1 cellular context compared by ENCODE assay signal in genomic region chr3:122606330-122606729, GRCh38.
TF ChIP-seq lines count a peak whose summit lies in the region.

No MANE protein-coding gene starts in this region.

TF ChIP-seq in WTC11, 78 proteins besides CTCF, POLR2A, EP300 and RAD21 (continued from another document):
- TF ChIP-seq, protein P1, sequence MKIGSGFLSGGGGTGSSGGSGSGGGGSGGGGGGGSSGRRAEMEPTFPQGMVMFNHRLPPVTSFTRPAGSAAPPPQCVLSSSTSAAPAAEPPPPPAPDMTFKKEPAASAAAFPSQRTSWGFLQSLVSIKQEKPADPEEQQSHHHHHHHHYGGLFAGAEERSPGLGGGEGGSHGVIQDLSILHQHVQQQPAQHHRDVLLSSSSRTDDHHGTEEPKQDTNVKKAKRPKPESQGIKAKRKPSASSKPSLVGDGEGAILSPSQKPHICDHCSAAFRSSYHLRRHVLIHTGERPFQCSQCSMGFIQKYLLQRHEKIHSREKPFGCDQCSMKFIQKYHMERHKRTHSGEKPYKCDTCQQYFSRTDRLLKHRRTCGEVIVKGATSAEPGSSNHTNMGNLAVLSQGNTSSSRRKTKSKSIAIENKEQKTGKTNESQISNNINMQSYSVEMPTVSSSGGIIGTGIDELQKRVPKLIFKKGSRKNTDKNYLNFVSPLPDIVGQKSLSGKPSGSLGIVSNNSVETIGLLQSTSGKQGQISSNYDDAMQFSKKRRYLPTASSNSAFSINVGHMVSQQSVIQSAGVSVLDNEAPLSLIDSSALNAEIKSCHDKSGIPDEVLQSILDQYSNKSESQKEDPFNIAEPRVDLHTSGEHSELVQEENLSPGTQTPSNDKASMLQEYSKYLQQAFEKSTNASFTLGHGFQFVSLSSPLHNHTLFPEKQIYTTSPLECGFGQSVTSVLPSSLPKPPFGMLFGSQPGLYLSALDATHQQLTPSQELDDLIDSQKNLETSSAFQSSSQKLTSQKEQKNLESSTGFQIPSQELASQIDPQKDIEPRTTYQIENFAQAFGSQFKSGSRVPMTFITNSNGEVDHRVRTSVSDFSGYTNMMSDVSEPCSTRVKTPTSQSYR (CRISPR knock-in tag; IDR thresholded peaks at IDR 0.05): no peak
- TF ChIP-seq NFYB (CRISPR knock-in tag; conservative IDR thresholded peaks at IDR 0.05; ENCODE audit: low read depth) (no peak), ZNF121 (CRISPR knock-in tag; IDR thresholded peaks at IDR 0.05) (no peak), ATF3 (CRISPR knock-in tag; conservative IDR thresholded peaks at IDR 0.05) (no peak), CDX4 (CRISPR knock-in tag; IDR thresholded peaks at IDR 0.05; ENCODE audit: borderline replicate concordance) (no peak), ATF1 (CRISPR knock-in tag; IDR thresholded peaks at IDR 0.05) (no peak), ZNF416 (CRISPR knock-in tag; IDR thresholded peaks at IDR 0.05) (no peak), ELF4 (CRISPR knock-in tag; IDR thresholded peaks at IDR 0.05; ENCODE audit: low read depth) (no peak), TEAD1 (CRISPR knock-in tag; IDR thresholded peaks at IDR 0.05) (no peak), ZNF423 (CRISPR knock-in tag; IDR thresholded peaks at IDR 0.05) (no peak)
- TF ChIP-seq, protein P2, sequence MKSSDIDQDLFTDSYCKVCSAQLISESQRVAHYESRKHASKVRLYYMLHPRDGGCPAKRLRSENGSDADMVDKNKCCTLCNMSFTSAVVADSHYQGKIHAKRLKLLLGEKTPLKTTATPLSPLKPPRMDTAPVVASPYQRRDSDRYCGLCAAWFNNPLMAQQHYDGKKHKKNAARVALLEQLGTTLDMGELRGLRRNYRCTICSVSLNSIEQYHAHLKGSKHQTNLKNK (CRISPR knock-in tag; IDR thresholded peaks at IDR 0.05): no peak
- TF ChIP-seq, protein P3, sequence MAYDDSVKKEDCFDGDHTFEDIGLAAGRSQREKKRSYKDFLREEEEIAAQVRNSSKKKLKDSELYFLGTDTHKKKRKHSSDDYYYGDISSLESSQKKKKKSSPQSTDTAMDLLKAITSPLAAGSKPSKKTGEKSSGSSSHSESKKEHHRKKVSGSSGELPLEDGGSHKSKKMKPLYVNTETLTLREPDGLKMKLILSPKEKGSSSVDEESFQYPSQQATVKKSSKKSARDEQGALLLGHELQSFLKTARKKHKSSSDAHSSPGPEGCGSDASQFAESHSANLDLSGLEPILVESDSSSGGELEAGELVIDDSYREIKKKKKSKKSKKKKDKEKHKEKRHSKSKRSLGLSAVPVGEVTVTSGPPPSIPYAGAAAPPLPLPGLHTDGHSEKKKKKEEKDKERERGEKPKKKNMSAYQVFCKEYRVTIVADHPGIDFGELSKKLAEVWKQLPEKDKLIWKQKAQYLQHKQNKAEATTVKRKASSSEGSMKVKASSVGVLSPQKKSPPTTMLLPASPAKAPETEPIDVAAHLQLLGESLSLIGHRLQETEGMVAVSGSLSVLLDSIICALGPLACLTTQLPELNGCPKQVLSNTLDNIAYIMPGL (CRISPR knock-in tag; IDR thresholded peaks at IDR 0.05): no peak
- TF ChIP-seq, protein P4, sequence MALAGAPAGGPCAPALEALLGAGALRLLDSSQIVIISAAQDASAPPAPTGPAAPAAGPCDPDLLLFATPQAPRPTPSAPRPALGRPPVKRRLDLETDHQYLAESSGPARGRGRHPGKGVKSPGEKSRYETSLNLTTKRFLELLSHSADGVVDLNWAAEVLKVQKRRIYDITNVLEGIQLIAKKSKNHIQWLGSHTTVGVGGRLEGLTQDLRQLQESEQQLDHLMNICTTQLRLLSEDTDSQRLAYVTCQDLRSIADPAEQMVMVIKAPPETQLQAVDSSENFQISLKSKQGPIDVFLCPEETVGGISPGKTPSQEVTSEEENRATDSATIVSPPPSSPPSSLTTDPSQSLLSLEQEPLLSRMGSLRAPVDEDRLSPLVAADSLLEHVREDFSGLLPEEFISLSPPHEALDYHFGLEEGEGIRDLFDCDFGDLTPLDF (CRISPR knock-in tag; IDR thresholded peaks at IDR 0.05): no peak
